Comparison of ENCODE assay signal across 24 cellular contexts in the genomic region with DNA sequence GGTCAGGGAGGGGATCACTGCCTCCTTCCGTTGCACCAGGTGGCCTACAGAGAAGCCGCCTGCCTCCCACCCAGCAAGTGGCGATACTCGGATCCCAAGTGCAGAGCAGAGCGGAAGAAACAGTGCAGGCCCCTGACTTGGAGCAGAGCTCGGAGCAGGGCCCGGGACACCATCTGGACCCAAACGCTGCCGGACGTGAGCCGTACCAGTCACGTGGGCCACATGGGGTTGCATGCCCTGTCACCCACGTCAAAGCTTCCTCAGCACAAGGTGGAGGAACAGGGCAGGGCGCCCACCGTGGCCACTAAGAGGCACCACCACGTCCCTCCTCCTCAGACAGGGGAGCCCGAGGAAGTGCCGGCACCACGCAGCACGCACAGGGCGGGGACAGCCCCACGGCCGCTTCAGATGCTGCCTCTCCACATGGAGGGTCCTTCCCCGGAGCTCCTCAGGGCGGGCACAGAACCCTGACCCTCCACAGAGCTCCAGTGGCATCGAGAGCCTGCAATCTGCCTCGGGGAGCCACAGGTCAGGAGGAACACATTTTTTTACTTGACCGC. TPM values are rescaled to one million over a fixed set of nuclear protein-coding genes. Genes with fewer than 3 reads are reported as not detected.
"Had no signal": no experiment of that assay in that cellular context is flagged by ENCODE, and none has a peak within 500 bp of the region (broad histone marks: within the 10 kb centered on the region; RNA-seq: fewer than 3 reads in every experiment).

No MANE protein-coding gene starts in this region.

- DNase-seq: Kasumi-1, MM.1S, NCI-H1092 treated with DMSO at 0.1 percent for 48 hours, NCI-H1436, NCI-H187, NCI-H2029, NCI-H2081 treated with DMSO at 0.1 percent for 48 hours, NCI-H2171, NCI-H226, NCI-H446, NCI-H510A, NCI-H524 treated with DMSO at 0.1 percent for 48 hours, NCI-H69, NCI-H774, SHP77 treated with DMSO at 0.1 percent for 48 hours, SJCRH30, SW 1271 had no signal

- H3K9me3 ChIP-seq: SJCRH30 had no signal

- H3K9ac ChIP-seq: KMS-11 had no signal

- H3K36me3 ChIP-seq: SJCRH30 had no signal

- H3K4me3 ChIP-seq: K562, SJCRH30, SK-N-MC had no signal

- H3K27ac ChIP-seq: HL-60, KMS-11, RWPE1, SJCRH30, SK-N-MC had no signal

- ATAC-seq: K562, Right ventricle myocardium inferior had no signal

- H3K36me3 Mint-ChIP-seq: IgD-negative memory B cell had no signal

- H3K4me3 Mint-ChIP-seq: IgD-negative memory B cell had no signal

- H3K4me2 ChIP-seq: KMS-11 had no signal

RNA-seq across cellular contexts. Expression of gene ZFYVE28, which starts 18.7 kb away (rescaled TPM):
- total RNA-seq: SJCRH30 had no signal

RNA-seq across cellular contexts. Expression of gene CFAP99, which starts 19.0 kb away (rescaled TPM):
- total RNA-seq: Right ventricle myocardium inferior, SJCRH30 had no signal
- polyA plus RNA-seq: IgD-negative memory B cell had no signal
